13 cellular contexts compared by ENCODE assay signal in the genomic region with DNA sequence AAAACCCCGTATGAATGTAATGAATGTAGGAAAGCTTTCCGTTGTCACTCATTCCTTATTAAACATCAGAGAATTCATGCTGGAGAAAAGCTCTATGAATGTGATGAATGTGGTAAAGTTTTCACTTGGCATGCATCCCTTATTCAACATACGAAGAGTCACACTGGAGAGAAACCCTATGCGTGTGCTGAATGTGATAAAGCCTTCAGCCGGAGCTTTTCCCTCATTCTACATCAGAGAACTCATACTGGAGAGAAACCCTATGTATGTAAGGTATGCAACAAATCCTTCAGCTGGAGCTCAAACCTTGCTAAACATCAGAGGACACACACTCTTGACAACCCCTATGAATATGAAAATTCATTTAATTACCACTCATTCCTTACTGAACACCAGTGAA. TPM values are rescaled to one million over a fixed set of nuclear protein-coding genes. Genes with fewer than 3 reads are reported as not detected.
DNase-seq lines count a peak whose midpoint lies in the region; TF ChIP-seq lines count a peak whose summit lies in the region.
"Had no signal": no experiment of that assay in that cellular context is flagged by ENCODE, and none has a peak within 500 bp of the region (broad histone marks: within the 10 kb centered on the region; RNA-seq: fewer than 3 reads in every experiment).

No MANE protein-coding gene starts in this region.

- intact Hi-C loops in colonic mucosa (cut with DNase I): no loop called here

- no peak overlapping the region for H2BK15ac ChIP-seq in mesendoderm (replicated peaks; ENCODE audit: low read depth)

- H2BK120ac ChIP-seq in mesendoderm (ENCODE audit: low read depth, low read length): no peak overlapping the region

- H2BK5ac ChIP-seq in mesendoderm (ENCODE audit: low read length): no peak overlapping the region

- H3K27me3 ChIP-seq in mesendoderm (ENCODE audit: insufficient read depth, low read length, poor library complexity): no peaks in the 10 kb centered on the region
- no peaks in the 10 kb centered on the region for H3K27me3 ChIP-seq in colonic mucosa

- H3K4me2 ChIP-seq in mesendoderm (ENCODE audit: low read length): no peak overlapping the region

- no CpG with 5 or more reads among the region's 5 CpGs for WGBS in mesendoderm (ENCODE audit: extremely low coverage, insufficient coverage, low lambda C conversion rate)

- peaks cover 9% of the 10 kb centered on the region for H3K36me3 ChIP-seq in mesendoderm (ENCODE audit: control insufficient read depth, insufficient read depth, low read length)
- H3K36me3 ChIP-seq in colonic mucosa: peaks cover 11% of the 10 kb centered on the region

- DNase-seq in DMS53 (lab: John Stamatoyannopoulos, UW) (peak; percentile 31), coronary artery (ENCODE audit: low spot score) (no peak), mesendoderm (peak; percentile 52), anterior cingulate cortex (lab: John Stamatoyannopoulos, UW) (no peak), H4 (ENCODE audit: low spot score) (no peak), HK-2 (ENCODE audit: unreplicated experiment) (no peak), colonic mucosa (no peak)
- DNase-seq: activated CD4-positive, alpha-beta T cell treated with anti-CD3 and anti-CD28 coated beads for 4 hours; activated T-cell treated with anti-CD3 and anti-CD28 coated beads, Interleukin-2, amount 50 U/mL, for 72 hours; CD4-positive, alpha-beta T cell; effector CD4-positive, alpha-beta T cell; NCI-H510A treated with DMSO at 0.1 percent for 48 hours had no signal

- TF ChIP-seq RAD21 in Ishikawa (IDR thresholded peaks at IDR 0.05; ENCODE audit: low read depth): no peak

- no peak overlapping the region for H4K8ac ChIP-seq in mesendoderm (ENCODE audit: low read depth, low read length)

- H3K9me3 ChIP-seq in colonic mucosa: peaks cover 30% of the 10 kb centered on the region

- no peak overlapping the region for H3K18ac ChIP-seq in mesendoderm (ENCODE audit: low read length)

- no peak overlapping the region for H3K4ac ChIP-seq in mesendoderm (ENCODE audit: low read depth, low read length)

- no peak overlapping the region for H3K23ac ChIP-seq in mesendoderm (ENCODE audit: low read length)

- H3K4me3 ChIP-seq in coronary artery: peak overlapping the region; percentile 35
- peak overlapping the region; percentile 27 for H3K4me3 ChIP-seq in mesendoderm (ENCODE audit: low read length)
- H3K4me3 ChIP-seq in colonic mucosa: no peak overlapping the region

- H2AK5ac ChIP-seq in mesendoderm (ENCODE audit: low read length): no peak overlapping the region

- H3K27ac ChIP-seq in coronary artery (no peak overlapping the region), mesendoderm (ENCODE audit: low read depth, low read length) (no peak overlapping the region), colonic mucosa (no peak overlapping the region)

- H3K79me2 ChIP-seq in mesendoderm (ENCODE audit: control insufficient read depth, insufficient read depth, low read length): no peaks in the 10 kb centered on the region

- H3K9ac ChIP-seq in mesendoderm (ENCODE audit: low read length): no peak overlapping the region
- no peak overlapping the region for H3K9ac ChIP-seq in colonic mucosa (ENCODE audit: low read depth in 2 of 2, low read length in 2 of 2)

- TF ChIP-seq CTCF in coronary artery (IDR thresholded peaks at IDR 0.05): no peak
- TF ChIP-seq CTCF in colonic mucosa (IDR thresholded peaks at IDR 0.05): no peak

- no peak overlapping the region for H4K5ac ChIP-seq in mesendoderm (ENCODE audit: low read length)

- H3K4me1 ChIP-seq in mesendoderm (ENCODE audit: control insufficient read depth, low read depth, low read length): no peaks in the 10 kb centered on the region
- no peaks in the 10 kb centered on the region for H3K4me1 ChIP-seq in colonic mucosa

- no peaks in the 10 kb centered on the region for H3K79me1 ChIP-seq in mesendoderm (ENCODE audit: low read length)

- TF ChIP-seq EP300 in Ishikawa (IDR thresholded peaks at IDR 0.05; ENCODE audit: borderline replicate concordance): no peak

- H3K56ac ChIP-seq in mesendoderm (ENCODE audit: low read length): no peak overlapping the region

TF ChIP-seq in Ishikawa, 13 proteins besides CTCF, POLR2A, EP300 and RAD21:
- TF ChIP-seq FOXM1 (IDR thresholded peaks at IDR 0.05; ENCODE audit: borderline replicate concordance, low read depth): no peak
- TF ChIP-seq ZBTB7A (IDR thresholded peaks at IDR 0.05; ENCODE audit: low read depth): no peak
- no peak for TF ChIP-seq YY1 (IDR thresholded peaks at IDR 0.05; ENCODE audit: low read depth)
- TF ChIP-seq, protein P1, sequence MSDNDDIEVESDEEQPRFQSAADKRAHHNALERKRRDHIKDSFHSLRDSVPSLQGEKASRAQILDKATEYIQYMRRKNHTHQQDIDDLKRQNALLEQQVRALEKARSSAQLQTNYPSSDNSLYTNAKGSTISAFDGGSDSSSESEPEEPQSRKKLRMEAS (IDR thresholded peaks at IDR 0.05): no peak
- TF ChIP-seq CEBPB (IDR thresholded peaks at IDR 0.05): no peak
- TF ChIP-seq, protein P2, sequence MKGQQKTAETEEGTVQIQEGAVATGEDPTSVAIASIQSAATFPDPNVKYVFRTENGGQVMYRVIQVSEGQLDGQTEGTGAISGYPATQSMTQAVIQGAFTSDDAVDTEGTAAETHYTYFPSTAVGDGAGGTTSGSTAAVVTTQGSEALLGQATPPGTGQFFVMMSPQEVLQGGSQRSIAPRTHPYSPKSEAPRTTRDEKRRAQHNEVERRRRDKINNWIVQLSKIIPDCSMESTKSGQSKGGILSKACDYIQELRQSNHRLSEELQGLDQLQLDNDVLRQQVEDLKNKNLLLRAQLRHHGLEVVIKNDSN (IDR thresholded peaks at IDR 0.05): 0 out of 2 replicates have a peak, but pooled peaks have one; percentile 11
- TF ChIP-seq EGR1 (IDR thresholded peaks at IDR 0.05): no peak
- TF ChIP-seq NFIC (IDR thresholded peaks at IDR 0.05): no peak

RNA-seq across cellular contexts. Expression of a gene that starts 23.8 kb away (rescaled TPM):
- 0.67 TPM for polyA plus RNA-seq in mesendoderm (2013, experiment 1 of 2)
- 0.67 TPM for polyA plus RNA-seq in mesendoderm (2013, experiment 2 of 2)
- total RNA-seq in H4 (2014; rRNA removed; shearing (Covaris generic)): 0.43 and 0.47 TPM in 2 replicates
- 1 to 10 TPM; 1.0 to 1.3 TPM for total RNA-seq in colonic mucosa

RNA-seq across cellular contexts. Expression of a gene that starts 24.2 kb away (rescaled TPM):
- polyA plus RNA-seq in mesendoderm (2013, experiment 1 of 2): 6.3 TPM
- 6.5 TPM for polyA plus RNA-seq in mesendoderm (2013, experiment 2 of 2)
- 1.4 and 3.0 TPM in 2 replicates for total RNA-seq in H4 (2014; rRNA removed; shearing (Covaris generic))
- 1 to 10 TPM; 2.7 to 4.1 TPM for total RNA-seq in colonic mucosa

RNA-seq across cellular contexts. Expression of a gene that starts 25.5 kb away (rescaled TPM):
- 12.8 TPM for polyA plus RNA-seq in mesendoderm (2013, experiment 1 of 2)
- polyA plus RNA-seq in mesendoderm (2013, experiment 2 of 2): 13.4 TPM
- 9.8 and 17.0 TPM in 2 replicates for total RNA-seq in H4 (2014; rRNA removed; shearing (Covaris generic))
- 10 to 100 TPM in 1 of 2 donors, 1 to 10 TPM in 1; 9.4 to 15.6 TPM for total RNA-seq in colonic mucosa

Comparison
In these comparisons a context has a peak if more than half of its experiments do, and no peak if none do; other contexts are left out.
1. DNase-seq: peak in DMS53 (single experiment) and mesendoderm (single experiment); none in coronary artery (single experiment), anterior cingulate cortex (0 of 58), H4 (single experiment), HK-2 (single experiment) and colonic mucosa (single experiment).